In the genomic region with DNA sequence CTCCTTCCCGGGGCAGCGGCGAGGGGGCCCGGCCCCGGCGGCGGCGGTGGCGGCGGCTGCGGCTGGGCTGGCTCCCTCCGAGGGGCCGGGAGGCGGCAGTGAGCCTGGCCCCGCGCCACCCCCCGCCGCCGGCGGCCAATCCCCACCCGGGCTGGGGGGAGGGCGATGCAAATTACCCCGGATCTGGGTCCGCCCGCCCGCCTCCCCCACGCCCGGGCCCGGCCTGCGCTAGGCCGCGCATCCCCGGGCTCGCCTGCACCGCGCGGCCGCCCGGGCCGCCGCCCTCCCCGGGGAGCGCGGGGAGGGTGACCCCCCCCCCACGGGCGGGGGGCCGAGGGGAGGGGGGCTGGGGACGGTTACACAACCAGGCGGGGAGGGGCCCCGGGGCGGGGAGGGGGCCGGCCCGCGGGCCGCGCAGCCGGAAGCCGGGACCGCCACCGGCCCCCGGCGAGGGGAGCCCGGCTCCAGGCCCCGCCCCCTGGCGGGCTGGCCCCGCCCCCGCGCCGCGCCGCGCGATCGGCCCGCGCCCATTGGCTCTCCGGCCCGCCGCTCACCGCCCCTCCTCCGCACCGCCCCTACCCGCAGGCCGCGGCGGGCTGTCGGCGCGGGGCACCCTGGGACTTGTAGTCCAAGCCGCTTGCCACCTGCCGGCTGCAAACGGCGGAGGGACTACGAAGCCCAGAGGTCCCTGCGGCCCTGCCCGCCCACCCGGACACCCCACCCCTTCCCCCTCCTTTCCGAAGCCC, we compare ENCODE assay signal across 8 cellular contexts.
A peak's percentile ranks its signal among the peaks of the same experiment; 100 is the strongest.
DNase-seq lines count a peak whose midpoint lies in the region; TF ChIP-seq lines count a peak whose summit lies in the region.

No MANE protein-coding gene starts in this region.

- H3K4me3 ChIP-seq in HAP-1: peak overlapping the region; percentile 70; the same call in 1 of the 2 replicates
- H3K4me3 ChIP-seq in MM.1S (ENCODE audit: low read length): peak overlapping the region; percentile 97; the same call in 1 of the 2 replicates

- H3K27me3 ChIP-seq in HAP-1 (ENCODE audit: low read depth): no peaks in the 10 kb centered on the region
- peaks cover 22% of the 10 kb centered on the region for H3K27me3 ChIP-seq in MM.1S (replicated peaks; ENCODE audit: insufficient read depth, low read length)

- DNase-seq in GDM1 (lab: John Stamatoyannopoulos, UW) (peak; percentile 97), HAP-1 (ENCODE audit: low spot score in 2 of 2) (peak; percentile 94 to 96), MM.1S (peak; percentile 99), SHP77 treated with DMSO at 0.1 percent for 48 hours (lab: John Stamatoyannopoulos, UW) (peak; percentile 75), activated gamma-delta T cell (lab: John Stamatoyannopoulos, UW) (peak; percentile 98), fibroblast of the conjunctiva (ENCODE audit: low read depth) (peak; percentile 98), non-pigmented ciliary epithelial cell (ENCODE audit: low read depth) (peak; percentile 77), superior temporal gyrus (ENCODE audit: extremely low spot score) (peak; percentile 89)

- H2AFZ ChIP-seq in MM.1S (ENCODE audit: low read length): no peak overlapping the region

- TF ChIP-seq CTCF in MM.1S (IDR thresholded peaks at IDR 0.05; ENCODE audit: low read length): no peak

- H3K4me1 ChIP-seq in HAP-1 (peaks cover 18% of the 10 kb centered on the region; the same call in 1 of the 2 replicates), MM.1S (ENCODE audit: low read length) (peaks cover 10% of the 10 kb centered on the region)

- H3K79me2 ChIP-seq in MM.1S (ENCODE audit: low read length): peaks cover 45% of the 10 kb centered on the region

- peaks cover 25% of the 10 kb centered on the region for H3K36me3 ChIP-seq in HAP-1 (replicated peaks)
- no peaks in the 10 kb centered on the region for H3K36me3 ChIP-seq in MM.1S (replicated peaks; ENCODE audit: insufficient read depth, low read length)

- H3F3A ChIP-seq in MM.1S (ENCODE audit: insufficient read depth, low read length): peaks cover 7% of the 10 kb centered on the region

- no peak overlapping the region for H3K9ac ChIP-seq in MM.1S (ENCODE audit: low read length)

- no peaks in the 10 kb centered on the region for H3K9me2 ChIP-seq in MM.1S (replicated peaks; ENCODE audit: insufficient read depth, low read length)

- H3K9me3 ChIP-seq in HAP-1: no peaks in the 10 kb centered on the region
- H3K9me3 ChIP-seq in MM.1S (replicated peaks; ENCODE audit: insufficient read depth, low read length): no peaks in the 10 kb centered on the region

- in situ Hi-C loops in HAP-1 (cut with MboI; ENCODE audit: low sequenced_read_pairs): no loop called here

- no peak overlapping the region for H3K27ac ChIP-seq in MM.1S (ENCODE audit: low read length)

- no peak overlapping the region for H3K4me2 ChIP-seq in MM.1S (ENCODE audit: low read depth, low read length)

- peaks cover 32% of the 10 kb centered on the region for H4K20me1 ChIP-seq in MM.1S (ENCODE audit: insufficient read depth, low read length)
